Comparison of ENCODE assay signal across 9 cellular contexts in the genomic region with DNA sequence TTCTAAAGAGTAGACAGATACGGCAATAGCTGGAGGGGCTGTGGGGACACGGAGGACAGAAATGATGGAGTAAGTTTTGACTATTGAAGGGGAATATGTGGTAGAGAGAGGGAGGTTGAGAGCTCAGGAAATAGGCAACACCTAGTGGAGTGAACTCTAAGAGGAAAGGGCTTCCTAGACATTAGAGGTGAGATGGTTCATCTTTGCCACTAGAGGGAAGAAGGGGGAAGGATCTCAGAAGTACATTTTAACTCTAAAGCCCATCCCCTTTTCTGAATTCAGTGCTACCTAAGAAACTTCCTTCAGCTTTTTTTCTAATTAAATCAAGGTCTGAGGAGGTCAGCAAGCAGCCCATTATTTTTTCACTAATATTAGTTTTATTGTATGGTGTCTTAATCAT.
A peak's percentile ranks its signal among the peaks of the same experiment; 100 is the strongest.
DNase-seq lines count a peak whose midpoint lies in the region; ATAC-seq and TF ChIP-seq lines count a peak whose summit lies in the region.
"Had no signal": no experiment of that assay in that cellular context is flagged by ENCODE, and none has a peak within 500 bp of the region (broad histone marks: within the 10 kb centered on the region; RNA-seq: fewer than 3 reads in every experiment).

No MANE protein-coding gene starts in this region.

- no peak overlapping the region for H3K27ac ChIP-seq in AG04450 (ENCODE audit: low read depth, low read length)
- H3K27ac ChIP-seq: parathyroid adenoma had no signal

- no peaks in the 10 kb centered on the region for H3K27me3 ChIP-seq in AG04450 (ENCODE audit: control insufficient read depth, insufficient read depth, low read length)

- H3K4me3 ChIP-seq in AG04450 (ENCODE audit: low read depth, low read length): no peak overlapping the region
- H3K4me3 ChIP-seq in astrocyte of the spinal cord (ENCODE audit: low read depth, low read length): no peak overlapping the region

- POLR2A ChIA-PET in AG04450 (lab: Yijun Ruan, JAX): no interaction called here

- DNase-seq in AG04450 (ENCODE audit: low read depth, low spot score): no peak
- DNase-seq in Kasumi-1 (lab: John Stamatoyannopoulos, UW): peak; percentile 73 to 88
- peak; percentile 37 for DNase-seq in astrocyte of the spinal cord (ENCODE audit: low read depth, low spot score)
- no peak for DNase-seq in GDM1 (lab: John Stamatoyannopoulos, UW)
- no peak for DNase-seq in T-helper 2 cell
- no peak for DNase-seq in activated CD4-positive, alpha-beta T cell treated with anti-CD3 and anti-CD28 coated beads, Interleukin-2, amount 50 U/mL, for 4 hours
- DNase-seq in DMS79 treated with DMSO at 0.1 percent for 48 hours (lab: John Stamatoyannopoulos, UW): no peak

- in situ Hi-C loops in astrocyte of the spinal cord (cut with HindIII; ENCODE audit: low sequenced_read_pairs): no loop called here

- peaks cover 7% of the 10 kb centered on the region for H3K9me3 ChIP-seq in AG04450 (ENCODE audit: control insufficient read depth, insufficient read depth, low read length)

- peak; percentile 73 for ATAC-seq in GM18907 (IDR thresholded peaks at IDR 0.05; ENCODE audit: unreplicated experiment)

- TF ChIP-seq CTCF in AG04450 (IDR thresholded peaks at IDR 0.05; ENCODE audit: low read depth, low read length) (peak; percentile 36), astrocyte of the spinal cord (IDR thresholded peaks at IDR 0.05; ENCODE audit: low read depth, low read length) (peak; percentile 57)

- CTCF ChIA-PET in AG04450 (lab: Charles Lee): no interaction called here

Comparison
In these comparisons a context has a peak if more than half of its experiments do, and no peak if none do; other contexts are left out.
1. DNase-seq: peak in Kasumi-1 (2 of 2) and astrocyte of the spinal cord (single experiment); none in AG04450 (single experiment), GDM1 (single experiment), T-helper 2 cell (0 of 5), activated CD4-positive, alpha-beta T cell treated with anti-CD3 and anti-CD28 coated beads, Interleukin-2, amount 50 U/mL, for 4 hours (0 of 2) and DMS79 treated with DMSO at 0.1 percent for 48 hours (single experiment).